Comparison of ENCODE assay signal across 8 cellular contexts in the genomic region with DNA sequence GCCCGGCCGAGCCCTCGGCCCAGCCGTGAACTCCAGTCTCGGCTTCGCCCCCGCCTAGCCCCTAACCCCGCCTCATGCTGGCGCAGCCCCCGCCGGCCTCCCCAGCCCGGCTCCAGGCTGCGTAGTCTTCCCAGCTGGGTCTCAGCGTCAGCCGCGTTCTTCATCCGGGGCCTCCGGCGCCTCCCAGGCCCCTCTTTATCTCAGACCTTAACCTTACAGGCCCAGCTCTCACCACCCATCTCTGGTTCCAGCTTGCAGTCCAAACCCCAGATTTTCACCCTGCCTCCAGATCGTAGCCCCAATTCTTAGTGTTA. TPM values are rescaled to one million over a fixed set of nuclear protein-coding genes. Genes with fewer than 3 reads are reported as not detected.
DNase-seq lines count a peak whose midpoint lies in the region; ATAC-seq and TF ChIP-seq lines count a peak whose summit lies in the region.

A gene with protein sequence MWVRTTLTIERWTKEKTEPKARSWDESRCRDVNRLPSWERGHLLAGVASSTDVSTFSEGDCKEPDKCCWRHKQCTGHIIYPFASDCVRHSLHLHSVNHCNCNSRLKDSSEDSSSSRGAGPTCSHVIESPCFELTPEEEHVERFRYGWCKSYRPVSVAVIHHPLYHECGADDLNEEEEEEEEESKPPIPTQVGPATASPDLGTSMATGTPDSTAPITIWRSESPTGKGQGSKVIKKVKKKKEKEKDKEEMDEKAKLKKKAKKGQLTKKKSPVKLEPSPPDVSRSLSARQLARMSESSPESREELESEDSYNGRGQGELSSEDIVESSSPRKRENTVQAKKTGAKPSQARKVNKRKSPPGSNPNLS (minus strand): TSS at position 166 of the 314 bp plus-strand sequence. CDS start 228 bp downstream, outside the sequence.

- H3K36me3 ChIP-seq in GM06990 (ENCODE audit: control insufficient read depth, insufficient read depth, low read length) (no peaks in the 10 kb centered on the region), fibroblast of lung (ENCODE audit: control insufficient read depth, insufficient read depth, low read length) (peaks cover 27% of the 10 kb centered on the region), psoas muscle (ENCODE audit: insufficient read depth in 1 of 2, low read depth in 1 of 2) (peaks cover 0 to 10% of the 10 kb centered on the region in 2 donors)

- H3K27ac ChIP-seq in VCaP (peak within 1 kb of the TSS; percentile 92), fibroblast of lung (ENCODE audit: insufficient read depth, low read length) (peak within 1 kb of the TSS; percentile 90), psoas muscle (peak within 1 kb of the TSS; percentile 82)

- H2AFZ ChIP-seq in fibroblast of lung (ENCODE audit: low read length) = peak within 1 kb of the TSS; percentile 71

- TF ChIP-seq CTCF in GM06990 (IDR thresholded peaks at IDR 0.05; ENCODE audit: insufficient read depth, low read length, poor library complexity, severe bottlenecking) (no peak), HFF-Myc (IDR thresholded peaks at IDR 0.05; ENCODE audit: low read depth, low read length, missing control alignments) (no peak), VCaP (conservative IDR thresholded peaks at IDR 0.05) (no peak), fibroblast of lung (conservative IDR thresholded peaks at IDR 0.05 in 1 of 2, IDR thresholded peaks at IDR 0.05 in 1 of 2; ENCODE audit: low read depth in 1 of 2, low read length in 2 of 2) (no peak), psoas muscle (IDR thresholded peaks at IDR 0.05) (no peak)

- H3K4me3 ChIP-seq in GM06990 (replicated peaks; ENCODE audit: low read depth, low read length) (peak within 1 kb of the TSS; percentile 73), HFF-Myc (replicated peaks; ENCODE audit: low read depth, low read length) (peak within 1 kb of the TSS; percentile 44), fibroblast of lung (replicated peaks in 1 of 4; ENCODE audit: control extremely low read depth in 1 of 4, insufficient read depth in 1 of 4, low read depth in 3 of 4, low read length in 4 of 4) (peak within 1 kb of the TSS; percentile 54 to 67 (median 61)), psoas muscle (peak within 1 kb of the TSS; percentile 85)

- 3 to 4% (median 3%) methylated on average over 20 of the region's 20 CpGs for WGBS in psoas muscle, 3 donors

- H3K27me3 ChIP-seq in GM06990 (replicated peaks; ENCODE audit: control insufficient read depth, insufficient read depth, low read length) (no peaks in the 10 kb centered on the region), fibroblast of lung (ENCODE audit: control insufficient read depth, insufficient read depth, low read length) (no peaks in the 10 kb centered on the region), psoas muscle (ENCODE audit: insufficient read depth in 3 of 3, low read length in 2 of 3) (peaks cover 0 to 4% (median 2%) of the 10 kb centered on the region in 3 donors)

- H3K4me1 ChIP-seq in fibroblast of lung (ENCODE audit: control insufficient read depth, extremely low read depth, insufficient read depth, low read length) (peaks cover 9% of the 10 kb centered on the region), psoas muscle (peaks cover 7% of the 10 kb centered on the region)

- H3K9ac ChIP-seq in fibroblast of lung (ENCODE audit: insufficient read depth, low read length) = peak within 1 kb of the TSS; percentile 78

- no peaks in the 10 kb centered on the region for H3K9me3 ChIP-seq in fibroblast of lung (ENCODE audit: control insufficient read depth, insufficient read depth, low read depth, low read length)
- H3K9me3 ChIP-seq in psoas muscle = no peaks in the 10 kb centered on the region

- no peak for DNase-seq in GM06990 (ENCODE audit: extremely low read depth, insufficient read length)
- DNase-seq in HFF-Myc (ENCODE audit: extremely low read depth, low read depth) = no peak
- DNase-seq in fibroblast of lung (ENCODE audit: low read depth in 2 of 2) = no peak
- DNase-seq in psoas muscle = no peak
- no peak for DNase-seq in H4 (ENCODE audit: low spot score)
- DNase-seq in CD1c-positive myeloid dendritic cell (ENCODE audit: extremely low spot score) = no peak

- intact Hi-C loops in psoas muscle (cut with DNase I) = no loop called here

- peak in 3 of 4 donors; percentile 25 to 39 (median 38) for ATAC-seq in psoas muscle
- ATAC-seq in HG03432 (IDR thresholded peaks at IDR 0.05; ENCODE audit: unreplicated experiment) = no peak

- H3K79me2 ChIP-seq in fibroblast of lung (ENCODE audit: control insufficient read depth, insufficient read depth, low read length) = peaks cover 17% of the 10 kb centered on the region

- peak within 1 kb of the TSS; percentile 64 for H3K4me2 ChIP-seq in fibroblast of lung (ENCODE audit: extremely low read depth, insufficient read depth, low read length)

- H4K20me1 ChIP-seq in fibroblast of lung (ENCODE audit: control insufficient read depth, extremely low read depth, insufficient read depth, low read length) = no peaks in the 10 kb centered on the region

RNA-seq across cellular contexts. Expression of the gene that starts here (rescaled TPM):
- total RNA-seq in fibroblast of lung (2.3 and 2.6 TPM in 2 replicates), psoas muscle (1 to 10 TPM in 1 of 4 donors, under 1 TPM in 3; 0.21 to 1.1 (median 0.32) TPM)
- polyA plus RNA-seq in fibroblast of lung (0.85 and 0.93 TPM in 2 replicates), psoas muscle (under 1 TPM; 0.32 to 0.51 (median 0.36) TPM)
- polyA plus RNA-seq in fibroblast of lung (2012) = 0.80 and 1.0 TPM in 2 replicates
- 0.55 TPM in 1 of 2 replicates, not detected in the other for polyA minus RNA-seq in fibroblast of lung (ENCODE audit: low replicate concordance)
- 0.70 TPM in 1 of 2 replicates, not detected in the other for total RNA-seq in H4 (2014; rRNA removed; shearing (Covaris generic))
